In the genomic region with DNA sequence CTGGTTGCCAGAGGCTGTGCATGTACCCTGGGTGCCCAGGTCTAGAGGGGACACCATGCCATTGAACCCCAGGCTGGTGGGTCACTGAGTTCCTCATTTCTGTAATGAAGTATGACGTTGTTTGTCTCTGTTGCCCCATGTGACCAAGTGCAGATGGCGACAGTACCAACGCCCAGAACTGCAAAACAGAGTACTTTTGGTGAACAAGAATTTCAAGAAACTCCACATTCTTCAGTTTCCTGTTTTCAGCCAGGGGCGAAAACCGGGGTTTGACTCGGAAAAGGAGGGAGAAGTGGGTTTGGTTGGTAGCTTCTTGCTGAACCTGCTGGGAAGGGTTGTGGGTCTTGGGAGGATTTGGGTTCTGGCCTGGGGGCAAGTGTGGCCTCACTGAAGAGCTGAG, we compare ENCODE assay signal across 16 cellular contexts. TPM values are rescaled to one million over a fixed set of nuclear protein-coding genes. Genes with fewer than 3 reads are reported as not detected.
A peak's percentile ranks its signal among the peaks of the same experiment; 100 is the strongest.
DNase-seq lines count a peak whose midpoint lies in the region; ATAC-seq and TF ChIP-seq lines count a peak whose summit lies in the region.
"Had no signal": no experiment of that assay in that cellular context is flagged by ENCODE, and none has a peak within 500 bp of the region (broad histone marks: within the 10 kb centered on the region; RNA-seq: fewer than 3 reads in every experiment).

No MANE protein-coding gene starts in this region.

- DNase-seq in CD1c-positive myeloid dendritic cell (ENCODE audit: extremely low spot score): peak; percentile 67
- peak; percentile 78 for DNase-seq in right atrium auricular region (ENCODE audit: low spot score)
- DNase-seq in smooth muscle cell (lab: John Stamatoyannopoulos, UW; ENCODE audit: unreplicated experiment): no peak
- DNase-seq in T-helper 9 cell: no peak
- DNase-seq in SHP77 treated with DMSO at 0.1 percent for 48 hours (lab: John Stamatoyannopoulos, UW): no peak
- DNase-seq in osteocyte (ENCODE audit: extremely low spot score, unreplicated experiment): no peak
- DNase-seq: activated CD4-positive, alpha-beta memory T cell treated with anti-CD3 and anti-CD28 coated beads for 36 hours; activated gamma-delta T cell treated with Interleukin-2 at 50 U/mL for 16 hours; central memory CD4-positive, alpha-beta T cell; NCI-H1694; SW 1271 had no signal

- no peaks in the 10 kb centered on the region for H3K27me3 Mint-ChIP-seq in osteocyte (ENCODE audit: unreplicated experiment)
- H3K27me3 Mint-ChIP-seq: activated CD4-positive, alpha-beta memory T cell treated with anti-CD3 and anti-CD28 coated beads for 36 hours had no signal

- H3K36me3 Mint-ChIP-seq in osteocyte (ENCODE audit: unreplicated experiment): no peaks in the 10 kb centered on the region
- H3K36me3 Mint-ChIP-seq: activated CD4-positive, alpha-beta memory T cell treated with anti-CD3 and anti-CD28 coated beads for 36 hours had no signal

- H3F3A ChIP-seq in smooth muscle cell (ENCODE audit: low read depth): peaks cover 1% of the 10 kb centered on the region

- no peaks in the 10 kb centered on the region for H3K79me2 ChIP-seq in OCI-LY3 (ENCODE audit: low read length)
- H3K79me2 ChIP-seq in smooth muscle cell (ENCODE audit: low read depth): no peaks in the 10 kb centered on the region

- peak overlapping the region; percentile 27 for H3K4me2 ChIP-seq in OCI-LY3 (ENCODE audit: low read length)
- no peak overlapping the region for H3K4me2 ChIP-seq in smooth muscle cell

- TF ChIP-seq CTCF in OCI-LY3 (IDR thresholded peaks at IDR 0.05; ENCODE audit: low read depth, low read length): no peak
- no peak for TF ChIP-seq CTCF in right atrium auricular region (IDR thresholded peaks at IDR 0.05)
- no peak for TF ChIP-seq CTCF in smooth muscle cell (IDR thresholded peaks at IDR 0.05; ENCODE audit: borderline replicate concordance, insufficient read depth, poor library complexity, severe bottlenecking)
- TF ChIP-seq CTCF in osteocyte (IDR thresholded peaks at IDR 0.05): no peak

- H3K9ac ChIP-seq in OCI-LY3 (ENCODE audit: low read length) (no peak overlapping the region), smooth muscle cell (ENCODE audit: low read depth) (no peak overlapping the region)

- no peak overlapping the region for H3K4me3 ChIP-seq in OCI-LY3 (ENCODE audit: low read length)
- H3K4me3 ChIP-seq in right atrium auricular region: no peak overlapping the region
- no peak overlapping the region for H3K4me3 ChIP-seq in smooth muscle cell
- H3K4me3 ChIP-seq: skin epidermis had no signal

- H3K4me1 Mint-ChIP-seq in osteocyte (ENCODE audit: unreplicated experiment): peaks cover 25% of the 10 kb centered on the region

- H3K27ac Mint-ChIP-seq in osteocyte (ENCODE audit: unreplicated experiment): no peak overlapping the region
- H3K27ac Mint-ChIP-seq: activated CD4-positive, alpha-beta memory T cell treated with anti-CD3 and anti-CD28 coated beads for 36 hours had no signal

- no peak for ATAC-seq in HG02642 (IDR thresholded peaks at IDR 0.05; ENCODE audit: poor library complexity, unreplicated experiment)

- H3K27me3 ChIP-seq in OCI-LY3 (ENCODE audit: low read depth, low read length) (no peaks in the 10 kb centered on the region), right atrium auricular region (no peaks in the 10 kb centered on the region), smooth muscle cell (ENCODE audit: low read depth) (no peaks in the 10 kb centered on the region)

- 76% methylated on average over 6 of the region's 6 CpGs for WGBS in smooth muscle cell (ENCODE audit: low lambda C conversion rate)

- H3K36me3 ChIP-seq in OCI-LY3 (replicated peaks; ENCODE audit: low read depth, low read length) (no peaks in the 10 kb centered on the region), right atrium auricular region (peaks cover 9% of the 10 kb centered on the region), smooth muscle cell (ENCODE audit: low read depth) (no peaks in the 10 kb centered on the region)

- H2AFZ ChIP-seq in OCI-LY3 (ENCODE audit: low read depth, low read length): no peak overlapping the region
- H2AFZ ChIP-seq in smooth muscle cell (ENCODE audit: low read depth): no peak overlapping the region

- H4K20me1 ChIP-seq in OCI-LY3 (ENCODE audit: insufficient read depth, low read length) (no peaks in the 10 kb centered on the region), smooth muscle cell (ENCODE audit: low read depth) (peaks cover 5% of the 10 kb centered on the region)

- no peaks in the 10 kb centered on the region for H3K9me3 ChIP-seq in OCI-LY3 (ENCODE audit: insufficient read depth, low read length)
- no peaks in the 10 kb centered on the region for H3K9me3 ChIP-seq in right atrium auricular region
- no peaks in the 10 kb centered on the region for H3K9me3 ChIP-seq in smooth muscle cell (replicated peaks; ENCODE audit: low read depth)

- H3K27ac ChIP-seq in OCI-LY3 (ENCODE audit: low read length) (no peak overlapping the region), right atrium auricular region (peak overlapping the region; percentile 55 to 58), smooth muscle cell (ENCODE audit: low read depth) (peak overlapping the region; percentile 60)

- no peak overlapping the region for H3K4me3 Mint-ChIP-seq in osteocyte (ENCODE audit: unreplicated experiment)
- H3K4me3 Mint-ChIP-seq: activated CD4-positive, alpha-beta memory T cell treated with anti-CD3 and anti-CD28 coated beads for 36 hours had no signal

- H3K4me1 ChIP-seq in OCI-LY3 (ENCODE audit: low read length): peaks cover 6% of the 10 kb centered on the region
- peaks cover 0 to 37% of the 10 kb centered on the region in 2 donors for H3K4me1 ChIP-seq in right atrium auricular region
- no peaks in the 10 kb centered on the region for H3K4me1 ChIP-seq in smooth muscle cell (ENCODE audit: low read depth)

- H3K9me3 Mint-ChIP-seq in osteocyte (ENCODE audit: unreplicated experiment): no peaks in the 10 kb centered on the region
- H3K9me3 Mint-ChIP-seq: activated CD4-positive, alpha-beta memory T cell treated with anti-CD3 and anti-CD28 coated beads for 36 hours had no signal

RNA-seq across cellular contexts. Expression of a gene that starts 18.2 kb away (rescaled TPM):
- total RNA-seq in right atrium auricular region (under 1 TPM in 1 of 2 donors, not detected in 1; 0.47 TPM), smooth muscle cell (not detected in 2 replicates), osteocyte (not detected in 2 replicates)
- not detected in 2 replicates for polyA plus RNA-seq in smooth muscle cell
- total RNA-seq: activated CD4-positive, alpha-beta memory T cell treated with anti-CD3 and anti-CD28 coated beads for 36 hours; H4; myocyte had no signal

RNA-seq across cellular contexts. Expression of a gene that starts 35.0 kb away (rescaled TPM):
- total RNA-seq in right atrium auricular region (10 to 100 TPM; 22.5 to 25.3 TPM), smooth muscle cell (18.3 and 35.7 TPM in 2 replicates), osteocyte (22.6 and 24.5 TPM in 2 replicates)
- polyA plus RNA-seq in smooth muscle cell: 9.3 and 11.5 TPM in 2 replicates

RNA-seq across cellular contexts. Expression of a gene that starts 50.2 kb away (rescaled TPM):
- 10 to 100 TPM; 11.7 to 17.3 TPM for total RNA-seq in right atrium auricular region
- 3.7 and 4.2 TPM in 2 replicates for total RNA-seq in smooth muscle cell
- 1.7 and 2.2 TPM in 2 replicates for polyA plus RNA-seq in smooth muscle cell
- 2.7 and 2.8 TPM in 2 replicates for total RNA-seq in osteocyte
- total RNA-seq: H4 had no signal

Comparison
In these comparisons a context has a peak if more than half of its experiments do, and no peak if none do; other contexts are left out.
1. DNase-seq: peak in CD1c-positive myeloid dendritic cell (single experiment) and right atrium auricular region (single experiment); none in smooth muscle cell (single experiment), T-helper 9 cell (single experiment), SHP77 treated with DMSO at 0.1 percent for 48 hours (single experiment) and osteocyte (single experiment).